ENCODE assay signal across 10 cellular contexts in the genomic region with DNA sequence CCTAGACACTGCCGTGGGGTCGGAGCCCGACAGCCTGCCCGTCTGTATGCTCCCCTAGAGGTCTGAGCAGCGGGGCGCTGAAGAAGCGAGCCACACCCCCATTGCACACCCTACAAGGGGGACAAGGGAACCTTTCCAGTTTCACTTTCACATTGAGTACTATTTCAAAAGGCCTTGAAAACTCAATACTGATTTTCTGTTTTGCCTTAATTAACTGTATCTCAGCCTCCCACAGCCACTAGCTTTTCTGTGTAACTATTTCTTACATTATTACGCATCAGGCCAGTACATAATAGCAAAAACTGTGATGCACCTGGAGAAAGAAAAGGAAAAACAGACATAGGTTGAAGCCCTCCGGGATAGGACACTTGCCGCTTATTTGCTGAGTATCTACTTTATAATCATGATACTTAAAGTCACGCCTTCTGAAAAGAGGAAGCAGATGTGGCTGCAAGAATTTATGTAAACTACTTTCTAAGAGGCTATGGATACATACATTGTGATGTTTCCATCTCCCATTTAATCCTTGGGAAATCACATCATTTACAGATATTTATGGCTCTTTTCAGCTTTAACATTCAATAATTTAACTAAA.
DNase-seq lines count a peak whose midpoint lies in the region; ATAC-seq and TF ChIP-seq lines count a peak whose summit lies in the region.
"Had no signal": no experiment of that assay in that cellular context is flagged by ENCODE, and none has a peak within 500 bp of the region (broad histone marks: within the 10 kb centered on the region; RNA-seq: fewer than 3 reads in every experiment).

No MANE protein-coding gene starts in this region.

- ATAC-seq in GM18907 (IDR thresholded peaks at IDR 0.05; ENCODE audit: unreplicated experiment) (peak; percentile 88), HG03439 (IDR thresholded peaks at IDR 0.05; ENCODE audit: unreplicated experiment) (peak; percentile 51), natural killer cell (peak; percentile 76 to 94 (median 82))
- peak; percentile 84 to 85 for ATAC-seq in activated CD4-positive, CD25-positive, alpha-beta regulatory T cell treated with anti-CD3 and anti-CD28 coated beads, Interleukin-2, amount 50 U/mL, for 24 hours

- H3K36me3 Mint-ChIP-seq in natural killer cell, result no peaks in the 10 kb centered on the region
- H3K36me3 Mint-ChIP-seq: brain had no signal

- no peak overlapping the region for H3K27ac ChIP-seq in ascending aorta
- H3K27ac ChIP-seq: neutrophil had no signal

- peak overlapping the region; percentile 79 for H3K4me3 Mint-ChIP-seq in natural killer cell
- H3K4me3 Mint-ChIP-seq: brain had no signal

- no peaks in the 10 kb centered on the region for H3K27me3 Mint-ChIP-seq in natural killer cell (ENCODE audit: low read depth in 2 of 2)

- intact Hi-C loops in natural killer cell (cut with micrococcal nuclease) (no loop called here), ascending aorta (cut with DNase I) (no loop called here)

- H3K27me3 ChIP-seq in ascending aorta, result no peaks in the 10 kb centered on the region
- H3K27me3 ChIP-seq: neutrophil had no signal

- no peaks in the 10 kb centered on the region for H3K36me3 ChIP-seq in ascending aorta
- H3K36me3 ChIP-seq: neutrophil had no signal

- peaks cover 0 to 2% of the 10 kb centered on the region in 2 donors for H3K9me3 Mint-ChIP-seq in natural killer cell

- POLR2A ChIA-PET in GM10248 (lab: Yijun Ruan, JAX), result no interaction called here

- TF ChIP-seq CTCF in natural killer cell (IDR thresholded peaks at IDR 0.05) (no peak), ascending aorta (IDR thresholded peaks at IDR 0.05) (no peak), GM10248 (IDR thresholded peaks at IDR 0.05; ENCODE audit: control extremely low read depth, extremely low read depth, low read depth, missing control alignments) (no peak)

- no peak overlapping the region for H3K4me3 ChIP-seq in ascending aorta

- peaks cover 13 to 17% of the 10 kb centered on the region in 2 donors for H3K4me1 Mint-ChIP-seq in natural killer cell
- H3K4me1 Mint-ChIP-seq: brain had no signal

- H3K27ac Mint-ChIP-seq in natural killer cell, result peak overlapping the region; percentile 53 to 82
- H3K27ac Mint-ChIP-seq: brain had no signal

- no peaks in the 10 kb centered on the region for H3K4me1 ChIP-seq in ascending aorta

- DNase-seq in natural killer cell (peak; percentile 20), ascending aorta (ENCODE audit: low spot score in 2 of 2) (no peak), HuH-7.5 (ENCODE audit: low spot score) (no peak), superior temporal gyrus (ENCODE audit: extremely low spot score) (no peak), GM10248 (ENCODE audit: extremely low spot score) (no peak)

- CTCF ChIA-PET in GM10248 (lab: Yijun Ruan, JAX), result no interaction called here

- no peaks in the 10 kb centered on the region for H3K9me3 ChIP-seq in ascending aorta
- H3K9me3 ChIP-seq: neutrophil had no signal
